In the genomic region with DNA sequence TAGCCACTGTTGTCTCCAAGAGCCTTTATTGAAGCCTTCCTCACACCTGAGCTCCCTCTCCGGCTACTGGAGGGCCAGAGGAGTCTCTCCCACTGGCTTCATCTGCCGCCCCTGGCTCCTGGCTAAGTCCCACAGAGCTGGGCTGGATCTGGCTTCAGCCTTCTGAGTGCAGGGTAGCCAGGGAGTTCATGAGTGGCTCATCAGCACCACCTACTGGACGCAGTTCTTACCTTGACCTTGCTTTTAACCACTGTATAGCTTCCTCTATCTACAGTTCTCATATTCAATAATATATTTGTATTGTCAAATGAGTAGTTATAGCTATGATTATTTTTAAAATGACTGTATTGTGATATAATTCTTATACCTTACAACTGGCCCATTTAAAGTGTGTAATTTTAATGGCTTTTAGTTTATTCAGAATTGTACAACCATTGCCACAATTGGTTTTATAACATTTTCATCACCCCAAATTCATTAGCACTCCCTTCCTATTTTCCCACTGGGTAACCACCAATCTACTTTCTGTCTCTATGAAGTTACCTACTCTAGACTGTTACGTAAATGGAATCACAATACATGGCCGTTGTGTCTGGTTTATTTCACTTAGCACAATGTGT, we compare ENCODE assay signal across 1 cellular context.
TF ChIP-seq lines count a peak whose summit lies in the region.

No MANE protein-coding gene starts in this region.

TF ChIP-seq in endothelial cell of umbilical vein, 7 proteins besides CTCF, POLR2A, EP300 and RAD21:
- TF ChIP-seq FOS (IDR thresholded peaks at IDR 0.05; ENCODE audit: borderline replicate concordance, insufficient read depth, low read length): no peak
- TF ChIP-seq MYC (IDR thresholded peaks at IDR 0.05; ENCODE audit: low read depth, low read length): no peak
- TF ChIP-seq GATA2 (IDR thresholded peaks at IDR 0.05; ENCODE audit: insufficient read depth, insufficient read length, low read depth, low read length): no peak
- TF ChIP-seq POLR2AphosphoS5 (IDR thresholded peaks at IDR 0.05; ENCODE audit: insufficient read depth, low read depth, low read length): no peak
- TF ChIP-seq MAX (IDR thresholded peaks at IDR 0.05; ENCODE audit: insufficient read depth, insufficient read length): no peak
